In the genomic region with DNA sequence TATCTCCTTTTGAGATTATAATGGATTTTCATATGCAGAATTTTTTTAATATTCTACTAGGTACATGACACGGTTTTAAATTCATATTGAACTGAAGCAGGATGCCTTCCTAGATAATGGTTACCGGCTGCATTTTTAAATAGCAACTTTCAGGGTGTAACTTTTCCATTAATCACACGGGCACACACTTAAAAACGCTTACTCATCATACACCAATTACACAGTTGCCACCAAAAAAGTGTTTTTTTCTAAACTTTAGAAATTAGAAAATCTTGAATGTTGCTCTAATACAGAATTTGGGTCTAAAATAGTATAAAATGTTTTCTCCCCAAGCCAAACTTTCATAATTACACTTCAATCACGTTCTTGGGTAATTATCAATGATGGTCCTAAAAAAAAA, we compare ENCODE assay signal across 7 cellular contexts.
"Had no signal": no experiment of that assay in that cellular context is flagged by ENCODE, and none has a peak within 500 bp of the region (broad histone marks: within the 10 kb centered on the region; RNA-seq: fewer than 3 reads in every experiment).

No MANE protein-coding gene starts in this region.

- FAIRE-seq: H1, H54 had no signal

- H3K4me3 ChIP-seq: GM23338 had no signal

- H2AFZ ChIP-seq: GM23338 had no signal

- DNase-seq: H9, HCEC 1CT, KG1 had no signal

- H3K27ac ChIP-seq: HL-60 had no signal

- H3K4me2 ChIP-seq: GM23338 had no signal
